In genomic region chr22:20281891-20282290, GRCh38 we compare ENCODE assay signal across 24 cellular contexts.
"Had no signal": no experiment of that assay in that cellular context is flagged by ENCODE, and none has a peak within 500 bp of the region (broad histone marks: within the 10 kb centered on the region; RNA-seq: fewer than 3 reads in every experiment).

No MANE protein-coding gene starts in this region.

- H3K27ac Mint-ChIP-seq: mesothelial cell of epicardium, naive B cell had no signal

- H3K27ac ChIP-seq: coronary artery, dorsolateral prefrontal cortex, esophagus muscularis mucosa, foreskin keratinocyte, gastrocnemius medialis, heart right ventricle, left lung, lower lobe of right lung had no signal

- H3K4me1 Mint-ChIP-seq: mesothelial cell of epicardium had no signal

- H3K9me3 ChIP-seq: esophagus muscularis mucosa, gastrocnemius medialis, heart right ventricle, left lung, lower lobe of right lung, mucosa of descending colon had no signal

- H3K4me3 Mint-ChIP-seq: mesothelial cell of epicardium, naive B cell had no signal

- H3K9me3 Mint-ChIP-seq: mesothelial cell of epicardium, naive B cell had no signal

- FAIRE-seq: colon, endothelial cell of umbilical vein, islet of Langerhans, keratinocyte had no signal

- H3K4me3 ChIP-seq: coronary artery, dorsolateral prefrontal cortex, esophagus muscularis mucosa, gastrocnemius medialis, heart right ventricle, left lung, lower lobe of right lung, mucosa of descending colon had no signal

- H3K27me3 Mint-ChIP-seq: naive B cell had no signal

- H3K4me1 ChIP-seq: esophagus muscularis mucosa, foreskin keratinocyte, gastrocnemius medialis, heart right ventricle, left lung, lower lobe of right lung had no signal

- H3K27me3 ChIP-seq: dorsolateral prefrontal cortex, gastrocnemius medialis, left lung had no signal

- ATAC-seq: foreskin keratinocyte, gastrocnemius medialis, heart right ventricle, left cardiac atrium, left lung, left ventricle myocardium superior, lower lobe of right lung, mucosa of descending colon had no signal

- H3K36me3 ChIP-seq: esophagus muscularis mucosa, gastrocnemius medialis, heart right ventricle, left lung, lower lobe of right lung had no signal

- DNase-seq: dermis blood vessel endothelial cell; dorsolateral prefrontal cortex; effector CD4-positive, alpha-beta T cell; effector memory CD4-positive, alpha-beta T cell; foreskin keratinocyte; gastrocnemius medialis; glutamatergic neuron; head of caudate nucleus; heart right ventricle; hippocampal formation; left cardiac atrium; left lung; left ventricle myocardium superior; lower lobe of right lung; mesenchymal stem cell; mucosa of descending colon; naive B cell had no signal

- H3K36me3 Mint-ChIP-seq: mesothelial cell of epicardium, naive B cell had no signal
